ENCODE assay signal across 12 cellular contexts in genomic region chr16:80570106-80570478, GRCh38. TPM values are rescaled to one million over a fixed set of nuclear protein-coding genes. Genes with fewer than 3 reads are reported as not detected.
DNase-seq lines count a peak whose midpoint lies in the region; ATAC-seq and TF ChIP-seq lines count a peak whose summit lies in the region.
"Had no signal": no experiment of that assay in that cellular context is flagged by ENCODE, and none has a peak within 500 bp of the region (broad histone marks: within the 10 kb centered on the region; RNA-seq: fewer than 3 reads in every experiment).

No MANE protein-coding gene starts in this region.

- no peak overlapping the region for H2AFZ ChIP-seq in fibroblast of lung (ENCODE audit: low read length)
- H2AFZ ChIP-seq in smooth muscle cell (ENCODE audit: low read depth), result no peak overlapping the region

- H3K9me3 Mint-ChIP-seq in activated CD8-positive, alpha-beta memory T cell treated with anti-CD3 and anti-CD28 coated beads, Interleukin-2, amount 10 ng/mL, durations not matched to agents 7 days and 5 days (ENCODE audit: low read depth), result peaks cover 13% of the 10 kb centered on the region
- H3K9me3 Mint-ChIP-seq in T-helper 1 cell treated with Interleukin-12 subunit alpha and Interleukin-12 subunit beta and Interleukin-4 antibody, amounts not matched to agents 30 μg/mL and 1 μg/mL, for 36 hours, result peaks cover 24% of the 10 kb centered on the region
- H3K9me3 Mint-ChIP-seq: mesothelial cell of epicardium had no signal

- CTCF ChIA-PET in activated CD8-positive, alpha-beta memory T cell treated with anti-CD3 and anti-CD28 coated beads, Interleukin-2, amount 10 ng/mL, durations not matched to agents 7 days and 5 days (lab: Charles Lee), result interaction anchor here (1.0 to 1.8 kb wide), 3 partner anchors 10 to 45 kb away, joined by 3 to 9 read pairs (median 4); no protein-coding TSS in a partner anchor

- H3K4me1 Mint-ChIP-seq in activated CD8-positive, alpha-beta memory T cell treated with anti-CD3 and anti-CD28 coated beads, Interleukin-2, amount 10 ng/mL, durations not matched to agents 7 days and 5 days, result peaks cover 67% of the 10 kb centered on the region
- peaks cover 33% of the 10 kb centered on the region for H3K4me1 Mint-ChIP-seq in T-helper 1 cell treated with Interleukin-12 subunit alpha and Interleukin-12 subunit beta and Interleukin-4 antibody, amounts not matched to agents 30 μg/mL and 1 μg/mL, for 36 hours (ENCODE audit: low read depth)

- H3K9ac ChIP-seq in fibroblast of lung (ENCODE audit: insufficient read depth, low read length) (no peak overlapping the region), smooth muscle cell (ENCODE audit: low read depth) (no peak overlapping the region)

- no peaks in the 10 kb centered on the region for H3K79me2 ChIP-seq in fibroblast of lung (ENCODE audit: control insufficient read depth, insufficient read depth, low read length)
- H3K79me2 ChIP-seq in smooth muscle cell (ENCODE audit: low read depth), result no peaks in the 10 kb centered on the region

- H3K4me1 ChIP-seq in fibroblast of lung (ENCODE audit: control insufficient read depth, extremely low read depth, insufficient read depth, low read length), result no peaks in the 10 kb centered on the region
- no peaks in the 10 kb centered on the region for H3K4me1 ChIP-seq in smooth muscle cell (ENCODE audit: low read depth)
- H3K4me1 ChIP-seq: heart left ventricle had no signal

- H3K9me3 ChIP-seq in fibroblast of lung (ENCODE audit: control insufficient read depth, insufficient read depth, low read depth, low read length) (no peaks in the 10 kb centered on the region), smooth muscle cell (replicated peaks; ENCODE audit: low read depth) (no peaks in the 10 kb centered on the region)
- H3K9me3 ChIP-seq: heart left ventricle had no signal

- no peaks in the 10 kb centered on the region for H3F3A ChIP-seq in smooth muscle cell (ENCODE audit: low read depth)

- no peaks in the 10 kb centered on the region for H3K27me3 Mint-ChIP-seq in activated CD8-positive, alpha-beta memory T cell treated with anti-CD3 and anti-CD28 coated beads, Interleukin-2, amount 10 ng/mL, durations not matched to agents 7 days and 5 days
- H3K27me3 Mint-ChIP-seq in T-helper 1 cell treated with Interleukin-12 subunit alpha and Interleukin-12 subunit beta and Interleukin-4 antibody, amounts not matched to agents 30 μg/mL and 1 μg/mL, for 36 hours (ENCODE audit: low read depth), result no peaks in the 10 kb centered on the region

- peak; percentile 72 for DNase-seq in activated CD8-positive, alpha-beta memory T cell treated with anti-CD3 and anti-CD28 coated beads, Interleukin-2, amount 10 ng/mL, durations not matched to agents 7 days and 5 days
- DNase-seq in activated CD8-positive, alpha-beta memory T cell treated with anti-CD3 and anti-CD28 coated beads, Interleukin-2, amount 50 U/mL, for 48 hours, result no peak
- DNase-seq in fibroblast of lung (ENCODE audit: low read depth in 2 of 2) (peak; percentile 67 to 95), smooth muscle cell (lab: John Stamatoyannopoulos, UW; ENCODE audit: unreplicated experiment) (no peak), middle frontal gyrus (ENCODE audit: extremely low spot score, low spot score) (no peak), occipital lobe (lab: John Stamatoyannopoulos, UW) (no peak)
- DNase-seq: cortex of kidney, heart left ventricle, NCI-H774 had no signal

- TF ChIP-seq CTCF in fibroblast of lung (conservative IDR thresholded peaks at IDR 0.05 in 1 of 2, IDR thresholded peaks at IDR 0.05 in 1 of 2; ENCODE audit: low read depth in 1 of 2, low read length in 2 of 2) (no peak), smooth muscle cell (IDR thresholded peaks at IDR 0.05; ENCODE audit: borderline replicate concordance, insufficient read depth, poor library complexity, severe bottlenecking) (no peak)

- peak overlapping the region; percentile 98 for H3K27ac Mint-ChIP-seq in activated CD8-positive, alpha-beta memory T cell treated with anti-CD3 and anti-CD28 coated beads, Interleukin-2, amount 10 ng/mL, durations not matched to agents 7 days and 5 days
- peak overlapping the region; percentile 84 for H3K27ac Mint-ChIP-seq in T-helper 1 cell treated with Interleukin-12 subunit alpha and Interleukin-12 subunit beta and Interleukin-4 antibody, amounts not matched to agents 30 μg/mL and 1 μg/mL, for 36 hours
- H3K27ac Mint-ChIP-seq: mesothelial cell of epicardium had no signal

- H3K27me3 ChIP-seq in fibroblast of lung (ENCODE audit: control insufficient read depth, insufficient read depth, low read length) (no peaks in the 10 kb centered on the region), smooth muscle cell (ENCODE audit: low read depth) (no peaks in the 10 kb centered on the region)

- H3K27ac ChIP-seq in fibroblast of lung (ENCODE audit: insufficient read depth, low read length), result no peak overlapping the region
- H3K27ac ChIP-seq in smooth muscle cell (ENCODE audit: low read depth), result peak overlapping the region; percentile 78
- H3K27ac ChIP-seq: heart left ventricle had no signal

- H3K4me3 Mint-ChIP-seq in activated CD8-positive, alpha-beta memory T cell treated with anti-CD3 and anti-CD28 coated beads, Interleukin-2, amount 10 ng/mL, durations not matched to agents 7 days and 5 days, result peak overlapping the region; percentile 27
- H3K4me3 Mint-ChIP-seq in T-helper 1 cell treated with Interleukin-12 subunit alpha and Interleukin-12 subunit beta and Interleukin-4 antibody, amounts not matched to agents 30 μg/mL and 1 μg/mL, for 36 hours, result peak overlapping the region; percentile 44
- H3K4me3 Mint-ChIP-seq: mesothelial cell of epicardium had no signal

- H3K36me3 ChIP-seq in fibroblast of lung (ENCODE audit: control insufficient read depth, insufficient read depth, low read length) (no peaks in the 10 kb centered on the region), smooth muscle cell (ENCODE audit: low read depth) (no peaks in the 10 kb centered on the region)
- H3K36me3 ChIP-seq: heart left ventricle had no signal

- H3K4me3 ChIP-seq in fibroblast of lung (replicated peaks in 1 of 4; ENCODE audit: control extremely low read depth in 1 of 4, insufficient read depth in 1 of 4, low read depth in 3 of 4, low read length in 4 of 4) (no peak overlapping the region), smooth muscle cell (no peak overlapping the region)
- H3K4me3 ChIP-seq: heart left ventricle had no signal

- WGBS in smooth muscle cell (ENCODE audit: low lambda C conversion rate), result 74% methylated on average over 6 of the region's 6 CpGs

- H3K4me2 ChIP-seq in fibroblast of lung (ENCODE audit: extremely low read depth, insufficient read depth, low read length) (no peak overlapping the region), smooth muscle cell (peak overlapping the region; percentile 43)

- ATAC-seq in activated CD8-positive, alpha-beta memory T cell treated with anti-CD3 and anti-CD28 coated beads, Interleukin-2, amount 10 ng/mL, durations not matched to agents 7 days and 5 days, result peak; percentile 48
- no peak for ATAC-seq in GM21367 (IDR thresholded peaks at IDR 0.05; ENCODE audit: unreplicated experiment)
- ATAC-seq: heart left ventricle had no signal

- H3K36me3 Mint-ChIP-seq in activated CD8-positive, alpha-beta memory T cell treated with anti-CD3 and anti-CD28 coated beads, Interleukin-2, amount 10 ng/mL, durations not matched to agents 7 days and 5 days, result peaks cover 40% of the 10 kb centered on the region
- H3K36me3 Mint-ChIP-seq in T-helper 1 cell treated with Interleukin-12 subunit alpha and Interleukin-12 subunit beta and Interleukin-4 antibody, amounts not matched to agents 30 μg/mL and 1 μg/mL, for 36 hours (ENCODE audit: low read depth), result peaks cover 26% of the 10 kb centered on the region
- H3K36me3 Mint-ChIP-seq: mesothelial cell of epicardium had no signal

- no peaks in the 10 kb centered on the region for H4K20me1 ChIP-seq in fibroblast of lung (ENCODE audit: control insufficient read depth, extremely low read depth, insufficient read depth, low read length)
- no peaks in the 10 kb centered on the region for H4K20me1 ChIP-seq in smooth muscle cell (ENCODE audit: low read depth)

RNA-seq across cellular contexts. Expression of gene DYNLRB2, which starts 29.3 kb away (rescaled TPM):
- total RNA-seq in activated CD8-positive, alpha-beta memory T cell treated with anti-CD3 and anti-CD28 coated beads, Interleukin-2, amount 10 ng/mL, durations not matched to agents 7 days and 5 days, result under 1 TPM in 1 of 2 experiments, not detected in 1; 0.76 TPM
- 0.26 and 0.33 TPM in 2 replicates for total RNA-seq in fibroblast of lung
- polyA plus RNA-seq in fibroblast of lung, result not detected in 2 replicates
- polyA plus RNA-seq in fibroblast of lung (2012), result 0.30 and 0.56 TPM in 2 replicates
- not detected in 2 replicates for polyA minus RNA-seq in fibroblast of lung (ENCODE audit: low replicate concordance)
- total RNA-seq in smooth muscle cell, result 0.58 TPM in 1 of 2 replicates, not detected in the other
- not detected in 2 replicates for polyA plus RNA-seq in smooth muscle cell
- 1.1 TPM for total RNA-seq in occipital lobe

Comparison
In these comparisons a context has a peak if more than half of its experiments do, and no peak if none do; other contexts are left out.
1. DNase-seq: peak in activated CD8-positive, alpha-beta memory T cell treated with anti-CD3 and anti-CD28 coated beads, Interleukin-2, amount 10 ng/mL, durations not matched to agents 7 days and 5 days (single experiment) and fibroblast of lung (2 of 2); none in activated CD8-positive, alpha-beta memory T cell treated with anti-CD3 and anti-CD28 coated beads, Interleukin-2, amount 50 U/mL, for 48 hours (single experiment), smooth muscle cell (single experiment), middle frontal gyrus (single experiment) and occipital lobe (single experiment).